In genomic region chr10:124543146-124543545, GRCh38 we compare ENCODE assay signal across 26 cellular contexts.
"Had no signal": no experiment of that assay in that cellular context is flagged by ENCODE, and none has a peak within 500 bp of the region (broad histone marks: within the 10 kb centered on the region; RNA-seq: fewer than 3 reads in every experiment).

No MANE protein-coding gene starts in this region.

- FAIRE-seq: TTC549 had no signal

- H3K27ac Mint-ChIP-seq: activated CD4-positive, alpha-beta T cell treated with anti-CD3 and anti-CD28 coated beads, Interleukin-2, amount 10 ng/mL, durations not matched to agents 24 days and 14 days; activated naive CD4-positive, alpha-beta T cell treated with anti-CD3 and anti-CD28 coated beads, Interleukin-2, amount 10 ng/mL, durations not matched to agents 7 days and 5 days; activated T-helper 17 cell treated with anti-CD3 and anti-CD28 coated beads, Interleukin-2, amount 50 U/mL, for 72 hours; T-helper 17 cell had no signal

- DNase-seq: activated B cell treated with CpG ODN at 0.5 μM for 24 hours; activated CD4-positive, alpha-beta T cell treated with anti-CD3 and anti-CD28 coated beads for 1 hour; activated CD4-positive, alpha-beta T cell treated with anti-CD3 and anti-CD28 coated beads, Interleukin-2, amount 10 ng/mL, durations not matched to agents 24 days and 14 days; activated CD4-positive, alpha-beta T cell treated with anti-CD3 and anti-CD28 coated beads, Interleukin-2, amount 50 U/mL, for 48 hours; activated CD8-positive, alpha-beta memory T cell treated with anti-CD3 and anti-CD28 coated beads for 24 hours; activated gamma-delta T cell; activated naive CD4-positive, alpha-beta T cell treated with anti-CD3 and anti-CD28 coated beads, Interleukin-2, amount 10 ng/mL, durations not matched to agents 7 days and 5 days; activated T-cell treated with anti-CD3 and anti-CD28 coated beads, Interleukin-2, amount 50 U/mL, for 4 hours; aorta; caudate nucleus; NCI-H1092; NCI-H1436; NCI-H1694 treated with DMSO at 0.1 percent for 48 hours; NCI-H2029 treated with DMSO at 0.1 percent for 48 hours; NCI-H345; NCI-H510A; NCI-H526 treated with DMSO at 0.1 percent for 48 hours; NCI-H82; SHP77 treated with DMSO at 0.1 percent for 48 hours; T-helper 17 cell; T1000 had no signal

- H3K36me3 ChIP-seq: breast epithelium, Peyer's patch had no signal

- H3K27me3 Mint-ChIP-seq: activated B cell treated with CpG ODN at 0.5 μM for 24 hours; activated T-helper 17 cell treated with anti-CD3 and anti-CD28 coated beads, Interleukin-2, amount 50 U/mL, for 72 hours; T-helper 17 cell had no signal

- H3K4me3 Mint-ChIP-seq: activated B cell treated with CpG ODN at 0.5 μM for 24 hours; activated CD4-positive, alpha-beta T cell treated with anti-CD3 and anti-CD28 coated beads, Interleukin-2, amount 10 ng/mL, durations not matched to agents 24 days and 14 days; activated naive CD4-positive, alpha-beta T cell treated with anti-CD3 and anti-CD28 coated beads, Interleukin-2, amount 10 ng/mL, durations not matched to agents 7 days and 5 days; activated T-cell treated with anti-CD3 and anti-CD28 coated beads, Interleukin-2, amount 50 U/mL, for 4 hours; activated T-helper 17 cell treated with anti-CD3 and anti-CD28 coated beads, Interleukin-2, amount 50 U/mL, for 72 hours; T-helper 17 cell had no signal

- H3K27ac ChIP-seq: breast epithelium, Peyer's patch, RWPE1 had no signal

- H3K4me1 Mint-ChIP-seq: activated T-helper 17 cell treated with anti-CD3 and anti-CD28 coated beads, Interleukin-2, amount 50 U/mL, for 72 hours had no signal

- H3K9me3 ChIP-seq: breast epithelium, Peyer's patch had no signal

- H3K9me3 Mint-ChIP-seq: activated B cell treated with CpG ODN at 0.5 μM for 24 hours; activated CD4-positive, alpha-beta T cell treated with anti-CD3 and anti-CD28 coated beads, Interleukin-2, amount 10 ng/mL, durations not matched to agents 24 days and 14 days; activated naive CD4-positive, alpha-beta T cell treated with anti-CD3 and anti-CD28 coated beads, Interleukin-2, amount 10 ng/mL, durations not matched to agents 7 days and 5 days; activated T-cell treated with anti-CD3 and anti-CD28 coated beads, Interleukin-2, amount 50 U/mL, for 4 hours; activated T-helper 17 cell treated with anti-CD3 and anti-CD28 coated beads, Interleukin-2, amount 50 U/mL, for 72 hours had no signal

- H3K27me3 ChIP-seq: breast epithelium, Peyer's patch had no signal

- H3K4me1 ChIP-seq: breast epithelium had no signal

- ATAC-seq: activated T-cell treated with anti-CD3 and anti-CD28 coated beads, Interleukin-2, amount 50 U/mL, for 4 hours; activated T-helper 17 cell treated with anti-CD3 and anti-CD28 coated beads, Interleukin-2, amount 50 U/mL, for 72 hours; T-helper 17 cell had no signal

- H3K36me3 Mint-ChIP-seq: activated naive CD4-positive, alpha-beta T cell treated with anti-CD3 and anti-CD28 coated beads, Interleukin-2, amount 10 ng/mL, durations not matched to agents 7 days and 5 days had no signal

- H3K4me3 ChIP-seq: breast epithelium, Peyer's patch had no signal
